26 cellular contexts compared by ENCODE assay signal in the genomic region with DNA sequence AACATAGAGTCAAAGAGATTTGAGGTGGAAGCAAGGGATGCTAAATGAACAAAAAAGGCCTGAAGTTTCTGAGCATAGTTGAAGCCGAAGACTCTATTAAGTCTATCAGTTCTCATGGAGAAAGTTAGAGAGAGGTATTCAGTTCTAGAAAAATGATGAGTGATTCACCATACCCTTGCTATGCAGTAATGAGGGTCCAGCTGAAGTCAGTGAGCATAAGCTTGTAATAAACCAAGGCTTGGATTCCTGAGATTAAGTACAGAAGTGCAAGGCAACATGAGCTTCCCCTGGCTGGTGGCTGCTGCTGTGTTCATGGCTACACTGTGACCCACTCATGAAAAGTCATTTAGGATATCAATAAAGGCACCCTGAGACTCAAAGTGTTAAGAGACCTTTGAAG.
DNase-seq lines count a peak whose midpoint lies in the region; ATAC-seq, FAIRE-seq and TF ChIP-seq lines count a peak whose summit lies in the region.
"Had no signal": no experiment of that assay in that cellular context is flagged by ENCODE, and none has a peak within 500 bp of the region (broad histone marks: within the 10 kb centered on the region; RNA-seq: fewer than 3 reads in every experiment).

No MANE protein-coding gene starts in this region.

- H3K4me2 ChIP-seq in A549 (no peak overlapping the region), GM23248 (ENCODE audit: unreplicated experiment) (no peak overlapping the region), mesenchymal stem cell (ENCODE audit: low read length, poor library complexity, severe bottlenecking) (no peak overlapping the region)

- peak overlapping the region in 1 of 2 experiments; percentile 55 for H3K14ac ChIP-seq in mesenchymal stem cell (ENCODE audit: low read length in 2 of 2)

- ATAC-seq in A549 (no peak; a peak in 1 of 6 replicates), omental fat pad (ENCODE audit: low FRiP score) (no peak)
- no peak for ATAC-seq in activated CD8-positive, alpha-beta T cell treated with anti-CD3 and anti-CD28 coated beads for 36 hours
- ATAC-seq: HepG2, PC-3 had no signal

- H3K79me2 ChIP-seq in GM23248 (ENCODE audit: insufficient read depth) = peaks cover 16% of the 10 kb centered on the region

- no peaks in the 10 kb centered on the region for H3K79me1 ChIP-seq in mesenchymal stem cell (replicated peaks; ENCODE audit: low read length, poor library complexity, severe bottlenecking)

- H3K27me3 ChIP-seq in GM23248 (replicated peaks; ENCODE audit: insufficient read depth) (no peaks in the 10 kb centered on the region), mesenchymal stem cell (ENCODE audit: control insufficient read depth in 1 of 2, insufficient read depth in 1 of 2, low read length in 2 of 2) (no peaks in the 10 kb centered on the region)

- H4K91ac ChIP-seq in mesenchymal stem cell (ENCODE audit: low read length) = no peak overlapping the region

- H2BK5ac ChIP-seq in mesenchymal stem cell (ENCODE audit: low read depth, low read length, poor library complexity, severe bottlenecking) = no peak overlapping the region

- H3K27ac Mint-ChIP-seq in activated CD8-positive, alpha-beta T cell treated with anti-CD3 and anti-CD28 coated beads for 36 hours = no peak overlapping the region

- H3K9me3 Mint-ChIP-seq in activated CD8-positive, alpha-beta T cell treated with anti-CD3 and anti-CD28 coated beads for 36 hours = no peaks in the 10 kb centered on the region
- H3K9me3 Mint-ChIP-seq: CD4-positive, CD25-positive, alpha-beta regulatory T cell had no signal

- no peak for TF ChIP-seq EP300 in A549 (IDR thresholded peaks at IDR 0.05)

- peaks cover 44% of the 10 kb centered on the region for H3F3A ChIP-seq in GM23248 (ENCODE audit: insufficient read depth)

- H3K9me2 ChIP-seq in GM23248 (ENCODE audit: insufficient read depth) = no peaks in the 10 kb centered on the region

- no peak overlapping the region for H3K23ac ChIP-seq in mesenchymal stem cell (ENCODE audit: low read length in 2 of 2)

- no peak for DNase-seq in A549 (ENCODE audit: low read depth in 1 of 2, low spot score in 1 of 2)
- DNase-seq in GM23248 = peak; percentile 47
- DNase-seq in astrocyte of the spinal cord (ENCODE audit: low read depth, low spot score) = peak; percentile 46
- DNase-seq in mesenchymal stem cell = no peak
- no peak for DNase-seq in omental fat pad (ENCODE audit: low spot score)
- DNase-seq in stimulated activated CD4-positive, alpha-beta T cell treated with anti-CD3 and anti-CD28 coated beads, Interleukin-4, amount 100 ng/mL, for 4 hours = no peak
- DNase-seq in activated CD8-positive, alpha-beta T cell treated with anti-CD3 and anti-CD28 coated beads for 36 hours = no peak
- DNase-seq: 8988T; CD4-positive, CD25-positive, alpha-beta regulatory T cell; DMS 273 treated with DMSO at 0.1 percent for 48 hours; DND-41; KG1; NCI-H1092; NCI-H1436; NCI-H187 treated with DMSO at 0.1 percent for 48 hours; NCI-H2107; NCI-H446 treated with DMSO at 0.1 percent for 48 hours; NCI-H526 treated with DMSO at 0.1 percent for 48 hours; PC-3; RPMI8226; SHP77 treated with DMSO at 0.1 percent for 48 hours; SW 1271 had no signal

- H3K4me3 ChIP-seq in A549 = no peak overlapping the region
- no peak overlapping the region for H3K4me3 ChIP-seq in GM23248
- no peak overlapping the region for H3K4me3 ChIP-seq in astrocyte of the spinal cord (ENCODE audit: low read depth, low read length)
- peak overlapping the region in 1 of 2 experiments; percentile 58 for H3K4me3 ChIP-seq in mesenchymal stem cell (ENCODE audit: insufficient read depth in 1 of 2, low read depth in 1 of 2, low read length in 2 of 2)
- H3K4me3 ChIP-seq: SK-N-MC had no signal

- no peak overlapping the region for H2BK120ac ChIP-seq in mesenchymal stem cell (ENCODE audit: low read depth, low read length)

- no peak overlapping the region for H2BK12ac ChIP-seq in mesenchymal stem cell (ENCODE audit: low read length in 2 of 2)

- H3K36me3 Mint-ChIP-seq in activated CD8-positive, alpha-beta T cell treated with anti-CD3 and anti-CD28 coated beads for 36 hours (ENCODE audit: low read depth) = no peaks in the 10 kb centered on the region
- H3K36me3 Mint-ChIP-seq: CD4-positive, CD25-positive, alpha-beta regulatory T cell had no signal

- no peak overlapping the region for H4K8ac ChIP-seq in mesenchymal stem cell (ENCODE audit: low read length)

- H2AFZ ChIP-seq in GM23248 = peak overlapping the region; percentile 45
- no peak overlapping the region for H2AFZ ChIP-seq in mesenchymal stem cell (ENCODE audit: low read depth, low read length)

- CTCF ChIA-PET in A549 (lab: Yijun Ruan, JAX) = interaction anchor here (1.1 to 1.6 kb wide), 4 partner anchors 9 to 39 kb away, joined by 3 to 4 read pairs (median 3); no protein-coding TSS in a partner anchor
- CTCF ChIA-PET in activated CD8-positive, alpha-beta T cell treated with anti-CD3 and anti-CD28 coated beads for 36 hours (lab: Charles Lee) = interaction anchor here (0.7 to 1.4 kb wide), 6 partner anchors 9 to 420 kb away, joined by 3 read pairs; no protein-coding TSS in a partner anchor

- H3K36me3 ChIP-seq in GM23248 (ENCODE audit: low read depth) (no peaks in the 10 kb centered on the region), mesenchymal stem cell (ENCODE audit: control insufficient read depth in 1 of 2, insufficient read depth in 2 of 2, low read depth in 1 of 2, low read length in 2 of 2) (no peaks in the 10 kb centered on the region)

- no peak overlapping the region for H2AK5ac ChIP-seq in mesenchymal stem cell (ENCODE audit: low read length, severe bottlenecking)

- H3K9me3 ChIP-seq in A549 (no peaks in the 10 kb centered on the region), GM23248 (ENCODE audit: low read depth) (no peaks in the 10 kb centered on the region), mesenchymal stem cell (ENCODE audit: control insufficient read depth, low read length) (no peaks in the 10 kb centered on the region)

- H4K20me1 ChIP-seq in GM23248 (ENCODE audit: insufficient read depth) = no peaks in the 10 kb centered on the region

- no peak for TF ChIP-seq POLR2A in A549 (IDR thresholded peaks at IDR 0.05; ENCODE audit: low read length)

- POLR2A ChIA-PET in A549 (lab: Yijun Ruan, JAX) = interaction anchor here (0.7 to 1.0 kb wide), 2 partner anchors 108 to 113 kb away, joined by 3 read pairs; no protein-coding TSS in a partner anchor
- POLR2A ChIA-PET in activated CD8-positive, alpha-beta T cell treated with anti-CD3 and anti-CD28 coated beads for 36 hours (lab: Charles Lee) = no interaction called here

- TF ChIP-seq CTCF in A549 (IDR thresholded peaks at IDR 0.05) = no peak
- no peak for TF ChIP-seq CTCF in astrocyte of the spinal cord (IDR thresholded peaks at IDR 0.05; ENCODE audit: low read depth, low read length)
- no peak for TF ChIP-seq CTCF in omental fat pad (IDR thresholded peaks at IDR 0.05)
- no peak for TF ChIP-seq CTCF in activated CD8-positive, alpha-beta T cell treated with anti-CD3 and anti-CD28 coated beads for 36 hours (IDR thresholded peaks at IDR 0.05)

- H3K4me3 Mint-ChIP-seq in activated CD8-positive, alpha-beta T cell treated with anti-CD3 and anti-CD28 coated beads for 36 hours = no peak overlapping the region
- H3K4me3 Mint-ChIP-seq: CD4-positive, CD25-positive, alpha-beta regulatory T cell had no signal

- H3K4ac ChIP-seq in mesenchymal stem cell (ENCODE audit: low read depth in 1 of 2, low read length in 2 of 2) = no peak overlapping the region

- peak; percentile 28 for FAIRE-seq in A549 (lab: Jason Lieb, UNC)
- FAIRE-seq: GM12892, HepG2 had no signal

- H3K18ac ChIP-seq in mesenchymal stem cell (ENCODE audit: low read depth in 1 of 2, low read length in 2 of 2) = no peak overlapping the region

- H3K27ac ChIP-seq in A549 (peak overlapping the region in 1 of 2 experiments; percentile 31; a peak in 2 of 6 replicates), GM23248 (no peak overlapping the region), mesenchymal stem cell (ENCODE audit: low read length, poor library complexity, severe bottlenecking) (no peak overlapping the region)
- H3K27ac ChIP-seq: HL-60, SK-N-MC had no signal

- H3K9ac ChIP-seq in GM23248 = no peak overlapping the region
- H3K9ac ChIP-seq in mesenchymal stem cell (ENCODE audit: low read length) = peak overlapping the region; percentile 34

- no peak for TF ChIP-seq RAD21 in A549 (conservative IDR thresholded peaks at IDR 0.05 in 1 of 2, IDR thresholded peaks at IDR 0.05 in 1 of 2)

- peaks cover 2% of the 10 kb centered on the region for H3K27me3 Mint-ChIP-seq in activated CD8-positive, alpha-beta T cell treated with anti-CD3 and anti-CD28 coated beads for 36 hours

- intact Hi-C loops in activated CD8-positive, alpha-beta T cell treated with anti-CD3 and anti-CD28 coated beads for 36 hours (cut with micrococcal nuclease) = no loop called here

- H3K4me1 ChIP-seq in A549 (peaks cover 36% of the 10 kb centered on the region), GM23248 (ENCODE audit: insufficient read depth) (peaks cover 63% of the 10 kb centered on the region), mesenchymal stem cell (ENCODE audit: control insufficient read depth, insufficient read depth, low read depth, low read length) (no peaks in the 10 kb centered on the region)

- H2BK15ac ChIP-seq in mesenchymal stem cell (ENCODE audit: low read depth, poor library complexity, severe bottlenecking) = no peak overlapping the region

- in situ Hi-C loops in GM23248 (cut with MboI) = no loop called here
- in situ Hi-C loops in astrocyte of the spinal cord (cut with HindIII; ENCODE audit: low sequenced_read_pairs) = no loop called here

- peaks cover 25% of the 10 kb centered on the region for H3K4me1 Mint-ChIP-seq in activated CD8-positive, alpha-beta T cell treated with anti-CD3 and anti-CD28 coated beads for 36 hours (ENCODE audit: low read depth)
- H3K4me1 Mint-ChIP-seq: CD4-positive, CD25-positive, alpha-beta regulatory T cell had no signal

- WGBS in A549 (ENCODE audit: missing lambda C conversion rate) = 88% methylated on average over 1 of the region's 1 CpG
- 93 to 100% methylated on average over 1 of the region's 1 CpG for WGBS in GM23248 (ENCODE audit: low coverage in 1 of 2, low lambda C conversion rate in 2 of 2, missing lambda C conversion rate in 2 of 2), 2 experiments
- 100% methylated on average over 1 of the region's 1 CpG for WGBS in mesenchymal stem cell

TF ChIP-seq in A549, 52 proteins besides CTCF, POLR2A, EP300 and RAD21 (continues in another document):
- TF ChIP-seq EHMT2 (IDR thresholded peaks at IDR 0.05; ENCODE audit: low read depth) (no peak), NPAS2 (CRISPR knock-in tag; IDR thresholded peaks at IDR 0.05; ENCODE audit: borderline replicate concordance) (no peak), EHF (CRISPR knock-in tag; IDR thresholded peaks at IDR 0.05) (no peak)
- TF ChIP-seq, protein P1, sequence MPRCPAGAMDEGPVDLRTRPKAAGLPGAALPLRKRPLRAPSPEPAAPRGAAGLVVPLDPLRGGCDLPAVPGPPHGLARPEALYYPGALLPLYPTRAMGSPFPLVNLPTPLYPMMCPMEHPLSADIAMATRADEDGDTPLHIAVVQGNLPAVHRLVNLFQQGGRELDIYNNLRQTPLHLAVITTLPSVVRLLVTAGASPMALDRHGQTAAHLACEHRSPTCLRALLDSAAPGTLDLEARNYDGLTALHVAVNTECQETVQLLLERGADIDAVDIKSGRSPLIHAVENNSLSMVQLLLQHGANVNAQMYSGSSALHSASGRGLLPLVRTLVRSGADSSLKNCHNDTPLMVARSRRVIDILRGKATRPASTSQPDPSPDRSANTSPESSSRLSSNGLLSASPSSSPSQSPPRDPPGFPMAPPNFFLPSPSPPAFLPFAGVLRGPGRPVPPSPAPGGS (IDR thresholded peaks at IDR 0.05) = no peak

Comparison
In these comparisons a context has a peak if more than half of its experiments do, and no peak if none do; other contexts are left out.
1. DNase-seq: peak in GM23248 (single experiment) and astrocyte of the spinal cord (single experiment); none in A549 (0 of 2), mesenchymal stem cell (single experiment), omental fat pad (single experiment), stimulated activated CD4-positive, alpha-beta T cell treated with anti-CD3 and anti-CD28 coated beads, Interleukin-4, amount 100 ng/mL, for 4 hours (0 of 2) and activated CD8-positive, alpha-beta T cell treated with anti-CD3 and anti-CD28 coated beads for 36 hours (single experiment).